ENCODE assay signal across 1 cellular context in genomic region chr5:5421961-5422818, GRCh38.
TF ChIP-seq lines count a peak whose summit lies in the region.

Gene ICE1 (plus strand): TSS chr5:5422677. CDS start chr5:5422916, 239 bp downstream.

TF ChIP-seq in HCT116, 20 proteins besides CTCF, POLR2A, EP300 and RAD21 (continued from another document):
- TF ChIP-seq REST (IDR thresholded peaks at IDR 0.05; ENCODE audit: low read depth) (no peak), SRF (IDR thresholded peaks at IDR 0.05; ENCODE audit: low read depth) (peak; percentile 81), ZFX (IDR thresholded peaks at IDR 0.05) (peak; percentile 37), ATF3 (IDR thresholded peaks at IDR 0.05) (no peak), CBX3 (IDR thresholded peaks at IDR 0.05; ENCODE audit: low read depth) (no peak), CEBPB (IDR thresholded peaks at IDR 0.05; ENCODE audit: low read depth) (no peak)
